18 cellular contexts compared by ENCODE assay signal in the genomic region with DNA sequence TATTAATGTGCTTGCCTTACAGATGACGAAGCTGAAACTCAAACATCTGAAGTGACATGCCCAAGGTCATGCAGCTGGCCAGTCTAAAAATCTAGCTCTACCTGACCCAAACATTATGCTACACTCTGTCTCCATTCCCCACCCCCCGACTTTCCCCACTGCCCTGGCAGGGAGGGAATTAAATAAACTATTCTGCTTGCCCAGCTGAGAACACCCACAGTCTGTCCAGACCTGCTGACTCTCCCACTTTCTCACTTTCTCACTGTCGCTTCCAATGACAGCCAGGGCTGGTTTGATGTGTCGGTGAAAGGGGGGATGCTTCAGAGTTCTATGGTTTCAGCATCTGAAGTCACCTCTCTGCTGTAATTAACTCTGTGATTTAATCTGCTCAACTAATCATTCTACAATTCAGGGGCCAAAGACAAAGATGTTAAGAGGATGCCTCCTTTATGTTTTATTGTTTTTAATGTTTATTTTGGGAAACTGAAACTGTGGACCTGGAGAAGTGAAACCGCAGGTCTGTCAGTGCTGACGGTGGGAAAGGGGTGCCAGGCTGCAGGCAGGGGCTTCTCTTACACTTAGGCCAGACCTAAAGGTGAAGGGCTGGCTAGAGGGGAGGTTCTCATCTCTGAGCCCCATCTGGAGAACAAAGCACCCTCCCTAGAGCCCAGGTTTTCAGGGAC. TPM values are rescaled to one million over a fixed set of nuclear protein-coding genes. Genes with fewer than 3 reads are reported as not detected.
"Had no signal": no experiment of that assay in that cellular context is flagged by ENCODE, and none has a peak within 500 bp of the region (broad histone marks: within the 10 kb centered on the region; RNA-seq: fewer than 3 reads in every experiment).

No MANE protein-coding gene starts in this region.

- H3K27ac ChIP-seq: gastrocnemius medialis, spleen, thoracic aorta had no signal

- H3K4me1 Mint-ChIP-seq: activated CD4-positive, alpha-beta T cell treated with anti-CD3 and anti-CD28 coated beads, Interleukin-2, amount 10 ng/mL, durations not matched to agents 7 days and 5 days; natural killer cell had no signal

- H3K9me3 ChIP-seq: gastrocnemius medialis, spleen, thoracic aorta had no signal

- H3K27ac Mint-ChIP-seq: activated CD4-positive, alpha-beta T cell treated with anti-CD3 and anti-CD28 coated beads, Interleukin-2, amount 10 ng/mL, durations not matched to agents 7 days and 5 days; activated CD8-positive, alpha-beta T cell treated with anti-CD3 and anti-CD28 coated beads, Interleukin-2, amount 10 ng/mL, durations not matched to agents 7 days and 5 days; activated naive CD4-positive, alpha-beta T cell treated with anti-CD3 and anti-CD28 coated beads for 36 hours; activated T-cell treated with anti-CD3 and anti-CD28 coated beads, Interleukin-2, amount 50 U/mL, for 24 hours; activated T-helper 2 cell treated with anti-CD3 and anti-CD28 coated beads, Interferon-gamma antibody, Interleukin-2, Interleukin-4, amounts not matched to agents 10 μg/mL and 5 μg/mL and 100 μg/mL, durations not matched to agents 14 hours and 24 hours and 36 hours; natural killer cell; stimulated activated naive B cell treated with anti-CD40 and anti-IgM and Interleukin-4, amounts not matched to agents 10 μg/mL and 1 μg/mL and 100 μg/mL, for 72 hours; T-helper 1 cell treated with Interleukin-12 subunit alpha and Interleukin-12 subunit beta and Interleukin-4 antibody, amounts not matched to agents 30 μg/mL and 1 μg/mL, for 36 hours had no signal

- H3K9me3 Mint-ChIP-seq: activated CD4-positive, alpha-beta T cell treated with anti-CD3 and anti-CD28 coated beads, Interleukin-2, amount 10 ng/mL, durations not matched to agents 7 days and 5 days; activated naive CD4-positive, alpha-beta T cell treated with anti-CD3 and anti-CD28 coated beads for 36 hours; activated T-cell treated with anti-CD3 and anti-CD28 coated beads, Interleukin-2, amount 50 U/mL, for 24 hours; activated T-helper 2 cell treated with anti-CD3 and anti-CD28 coated beads, Interferon-gamma antibody, Interleukin-2, Interleukin-4, amounts not matched to agents 10 μg/mL and 5 μg/mL and 100 μg/mL, durations not matched to agents 14 hours and 24 hours and 36 hours; natural killer cell; stimulated activated naive B cell treated with anti-CD40 and anti-IgM and Interleukin-4, amounts not matched to agents 10 μg/mL and 1 μg/mL and 100 μg/mL, for 72 hours; T-helper 1 cell treated with Interleukin-12 subunit alpha and Interleukin-12 subunit beta and Interleukin-4 antibody, amounts not matched to agents 30 μg/mL and 1 μg/mL, for 36 hours had no signal

- H3K36me3 Mint-ChIP-seq: natural killer cell; stimulated activated naive B cell treated with anti-CD40 and anti-IgM and Interleukin-4, amounts not matched to agents 10 μg/mL and 1 μg/mL and 100 μg/mL, for 72 hours had no signal

- FAIRE-seq: keratinocyte had no signal

- H3K36me3 ChIP-seq: gastrocnemius medialis, spleen, thoracic aorta had no signal

- ATAC-seq: activated CD8-positive, alpha-beta T cell treated with anti-CD3 and anti-CD28 coated beads, Interleukin-2, amount 10 ng/mL, durations not matched to agents 7 days and 5 days; gastrocnemius medialis; left lobe of liver; natural killer cell; stimulated activated naive B cell treated with anti-CD40 and anti-IgM and Interleukin-4, amounts not matched to agents 10 μg/mL and 1 μg/mL and 100 μg/mL, for 72 hours had no signal

- H3K4me3 Mint-ChIP-seq: activated CD4-positive, alpha-beta T cell treated with anti-CD3 and anti-CD28 coated beads, Interleukin-2, amount 10 ng/mL, durations not matched to agents 7 days and 5 days; activated CD8-positive, alpha-beta T cell treated with anti-CD3 and anti-CD28 coated beads, Interleukin-2, amount 10 ng/mL, durations not matched to agents 7 days and 5 days; activated naive CD4-positive, alpha-beta T cell treated with anti-CD3 and anti-CD28 coated beads for 36 hours; activated T-cell treated with anti-CD3 and anti-CD28 coated beads, Interleukin-2, amount 50 U/mL, for 24 hours; natural killer cell; stimulated activated naive B cell treated with anti-CD40 and anti-IgM and Interleukin-4, amounts not matched to agents 10 μg/mL and 1 μg/mL and 100 μg/mL, for 72 hours; T-helper 1 cell treated with Interleukin-12 subunit alpha and Interleukin-12 subunit beta and Interleukin-4 antibody, amounts not matched to agents 30 μg/mL and 1 μg/mL, for 36 hours had no signal

- DNase-seq: activated CD4-positive, alpha-beta T cell treated with anti-CD3 and anti-CD28 coated beads, Interleukin-2, amount 10 ng/mL, durations not matched to agents 7 days and 5 days; activated CD8-positive, alpha-beta T cell treated with anti-CD3 and anti-CD28 coated beads, Interleukin-2, amount 10 ng/mL, durations not matched to agents 7 days and 5 days; activated naive CD4-positive, alpha-beta T cell treated with anti-CD3 and anti-CD28 coated beads for 36 hours; activated T-cell treated with anti-CD3 and anti-CD28 coated beads, Interleukin-2, amount 50 U/mL, for 24 hours; cortex of kidney; gastrocnemius medialis; head of caudate nucleus; natural killer cell; nucleus accumbens; spleen; stimulated activated naive B cell treated with anti-CD40 and anti-IgM and Interleukin-4, amounts not matched to agents 10 μg/mL and 1 μg/mL and 100 μg/mL, for 72 hours had no signal

- H3K4me1 ChIP-seq: gastrocnemius medialis, spleen had no signal

- H3K4me3 ChIP-seq: gastrocnemius medialis, lung, spleen, thoracic aorta had no signal

RNA-seq across cellular contexts. Expression of a gene that starts 8.1 kb away (rescaled TPM):
- total RNA-seq: activated CD4-positive, alpha-beta T cell treated with anti-CD3 and anti-CD28 coated beads, Interleukin-2, amount 10 ng/mL, durations not matched to agents 7 days and 5 days; activated CD8-positive, alpha-beta T cell treated with anti-CD3 and anti-CD28 coated beads, Interleukin-2, amount 10 ng/mL, durations not matched to agents 7 days and 5 days; left lobe of liver; natural killer cell; pulmonary artery endothelial cell had no signal
- polyA plus RNA-seq: keratinocyte had no signal

RNA-seq across cellular contexts. Expression of a gene that starts 49.5 kb away (rescaled TPM):
- total RNA-seq: activated CD4-positive, alpha-beta T cell treated with anti-CD3 and anti-CD28 coated beads, Interleukin-2, amount 10 ng/mL, durations not matched to agents 7 days and 5 days; activated CD8-positive, alpha-beta T cell treated with anti-CD3 and anti-CD28 coated beads, Interleukin-2, amount 10 ng/mL, durations not matched to agents 7 days and 5 days; activated naive CD4-positive, alpha-beta T cell treated with anti-CD3 and anti-CD28 coated beads for 36 hours; activated T-helper 2 cell treated with anti-CD3 and anti-CD28 coated beads, Interferon-gamma antibody, Interleukin-2, Interleukin-4, amounts not matched to agents 10 μg/mL and 5 μg/mL and 100 μg/mL, durations not matched to agents 14 hours and 24 hours and 36 hours; gastrocnemius medialis; pulmonary artery endothelial cell; thoracic aorta had no signal
- polyA plus RNA-seq: keratinocyte had no signal
